9 cellular contexts compared by ENCODE assay signal in the genomic region with DNA sequence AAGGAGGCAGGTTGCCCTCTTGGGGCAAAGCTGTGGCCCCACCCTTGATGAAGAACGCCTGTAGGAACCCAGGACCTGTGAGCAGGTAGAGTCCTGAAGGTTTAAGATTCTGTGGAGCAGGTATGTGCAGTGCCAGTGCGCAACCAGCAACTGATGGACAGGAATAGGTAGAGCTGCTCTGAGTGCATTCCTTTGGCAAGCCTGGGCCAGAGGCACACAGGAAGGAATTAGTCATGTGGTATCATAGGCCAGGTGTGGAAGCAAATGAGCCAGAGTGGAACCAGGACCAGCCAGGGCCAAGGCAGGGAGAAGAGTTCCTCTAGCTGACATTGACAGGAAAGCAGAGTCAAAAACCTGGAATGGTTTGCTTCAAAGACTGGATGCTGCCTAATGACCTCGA. TPM values are rescaled to one million over a fixed set of nuclear protein-coding genes. Genes with fewer than 3 reads are reported as not detected.
DNase-seq lines count a peak whose midpoint lies in the region; ATAC-seq, FAIRE-seq and TF ChIP-seq lines count a peak whose summit lies in the region.
"Had no signal": no experiment of that assay in that cellular context is flagged by ENCODE, and none has a peak within 500 bp of the region (broad histone marks: within the 10 kb centered on the region; RNA-seq: fewer than 3 reads in every experiment).

No MANE protein-coding gene starts in this region.

- DNase-seq in stimulated activated CD4-positive, alpha-beta T cell treated with anti-CD3 and anti-CD28 coated beads, Interleukin-1b, Interleukin-23, amount 100 ng/mL, for 48 hours = peak; percentile 3
- DNase-seq in stimulated activated CD4-positive, alpha-beta T cell treated with anti-CD3 and anti-CD28 coated beads, Interleukin-4, amount 100 ng/mL, for 24 hours = no peak
- DNase-seq in activated B cell treated with CpG ODN at 0.5 μM for 24 hours (no peak), immature natural killer cell (no peak), urothelium cell line (ENCODE audit: low spot score) (peak; percentile 26), NCI-H1436 treated with DMSO at 0.1 percent for 48 hours (lab: John Stamatoyannopoulos, UW) (no peak), HAP-1 (ENCODE audit: low spot score in 2 of 2) (no peak), nucleus accumbens (lab: John Stamatoyannopoulos, UW) (no peak)
- DNase-seq: kidney glomerular epithelial cell had no signal

- POLR2A ChIA-PET in activated B cell treated with CpG ODN at 0.5 μM for 24 hours (lab: Charles Lee) = no interaction called here

- peaks cover 18% of the 10 kb centered on the region for H3K4me1 Mint-ChIP-seq in activated B cell treated with CpG ODN at 0.5 μM for 24 hours
- peaks cover 26 to 36% of the 10 kb centered on the region in 2 donors for H3K4me1 Mint-ChIP-seq in immature natural killer cell

- H3K36me3 ChIP-seq in HAP-1 (replicated peaks) = peaks cover 6% of the 10 kb centered on the region; the same call in 1 of the 2 replicates

- H3K27me3 Mint-ChIP-seq in activated B cell treated with CpG ODN at 0.5 μM for 24 hours (no peaks in the 10 kb centered on the region), immature natural killer cell (ENCODE audit: low read depth in 3 of 3) (peaks cover 0 to 3% (median 0%) of the 10 kb centered on the region in 3 donors)

- H3K27ac Mint-ChIP-seq in activated B cell treated with CpG ODN at 0.5 μM for 24 hours = no peak overlapping the region
- H3K27ac Mint-ChIP-seq in immature natural killer cell = peak overlapping the region in 5 of 6 donors; percentile 12 to 61 (median 48)

- no peak for ATAC-seq in activated B cell treated with CpG ODN at 0.5 μM for 24 hours (ENCODE audit: low read depth)

- intact Hi-C loops in activated B cell treated with CpG ODN at 0.5 μM for 24 hours (cut with micrococcal nuclease) = loop anchor here (5.0 kb wide), 1 partner anchor 852 kb away; no protein-coding TSS in a partner anchor

- no peak overlapping the region for H3K4me3 ChIP-seq in HAP-1

- FAIRE-seq in urothelium cell line (lab: Jason Lieb, UNC) = no peak

- CTCF ChIA-PET in activated B cell treated with CpG ODN at 0.5 μM for 24 hours (lab: Charles Lee) = no interaction called here

- H3K27me3 ChIP-seq in HAP-1 (ENCODE audit: low read depth) = no peaks in the 10 kb centered on the region

- no peak for TF ChIP-seq CTCF in activated B cell treated with CpG ODN at 0.5 μM for 24 hours (IDR thresholded peaks at IDR 0.05)

- H3K36me3 Mint-ChIP-seq in activated B cell treated with CpG ODN at 0.5 μM for 24 hours (ENCODE audit: low read depth) (peaks cover 2% of the 10 kb centered on the region), immature natural killer cell (peaks cover 0 to 3% (median 0%) of the 10 kb centered on the region in 3 donors)

- in situ Hi-C loops in HAP-1 (cut with MboI; ENCODE audit: low sequenced_read_pairs) = no loop called here

- no peaks in the 10 kb centered on the region for H3K9me3 Mint-ChIP-seq in activated B cell treated with CpG ODN at 0.5 μM for 24 hours
- H3K9me3 Mint-ChIP-seq in immature natural killer cell = no peaks in the 10 kb centered on the region

- H3K4me3 Mint-ChIP-seq in activated B cell treated with CpG ODN at 0.5 μM for 24 hours = peak overlapping the region; percentile 88
- H3K4me3 Mint-ChIP-seq in immature natural killer cell = peak overlapping the region; percentile 76 to 82 (median 81)

- H3K4me1 ChIP-seq in HAP-1 = peaks cover 22% of the 10 kb centered on the region

- H3K9me3 ChIP-seq in HAP-1 = no peaks in the 10 kb centered on the region; the same call in 1 of the 2 replicates

RNA-seq across cellular contexts. Expression of gene KHDC1, which starts 1.4 kb away (rescaled TPM):
- 2.4 and 2.7 TPM in 2 replicates for total RNA-seq in activated B cell treated with CpG ODN at 0.5 μM for 24 hours
- polyA plus RNA-seq in immature natural killer cell = 1 to 10 TPM; 4.3 to 7.4 (median 7.2) TPM

RNA-seq across cellular contexts. Expression of gene KHDC1L, which starts 39.1 kb away (rescaled TPM):
- total RNA-seq in activated B cell treated with CpG ODN at 0.5 μM for 24 hours = not detected in 2 replicates
- polyA plus RNA-seq in immature natural killer cell = under 1 TPM in 1 of 3 donors, not detected in 2; 0.77 TPM

Comparison
In these comparisons a context has a peak if more than half of its experiments do, and no peak if none do; other contexts are left out.
1. DNase-seq: peak in stimulated activated CD4-positive, alpha-beta T cell treated with anti-CD3 and anti-CD28 coated beads, Interleukin-1b, Interleukin-23, amount 100 ng/mL, for 48 hours (single experiment) and urothelium cell line (single experiment); none in stimulated activated CD4-positive, alpha-beta T cell treated with anti-CD3 and anti-CD28 coated beads, Interleukin-4, amount 100 ng/mL, for 24 hours (single experiment), activated B cell treated with CpG ODN at 0.5 μM for 24 hours (single experiment), immature natural killer cell (0 of 3), NCI-H1436 treated with DMSO at 0.1 percent for 48 hours (single experiment), HAP-1 (0 of 2) and nucleus accumbens (0 of 56).